15 cellular contexts compared by ENCODE assay signal in the genomic region with DNA sequence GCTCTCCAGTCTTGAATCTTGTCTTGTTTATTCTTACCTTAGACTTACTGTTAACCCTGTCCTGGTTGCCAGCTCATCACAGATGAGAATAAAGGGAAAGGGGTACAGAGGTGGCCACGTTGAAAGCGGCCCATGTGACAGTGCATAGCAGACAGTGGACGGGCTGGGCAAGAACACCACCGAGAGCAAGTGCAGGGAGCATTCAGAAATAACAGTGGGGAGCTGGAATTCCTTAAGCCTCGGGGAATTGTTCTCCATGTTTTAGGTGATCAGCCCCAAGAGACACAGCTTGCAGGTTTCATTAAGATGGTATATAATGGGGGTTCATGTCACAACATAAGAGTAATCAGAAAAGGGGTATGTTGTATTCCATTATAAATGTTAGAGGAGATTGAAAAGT.
"Had no signal": no experiment of that assay in that cellular context is flagged by ENCODE, and none has a peak within 500 bp of the region (broad histone marks: within the 10 kb centered on the region; RNA-seq: fewer than 3 reads in every experiment).

No MANE protein-coding gene starts in this region.

- DNase-seq: activated CD4-positive, alpha-beta T cell treated with anti-CD3 and anti-CD28 coated beads for 4 hours; activated CD8-positive, alpha-beta memory T cell treated with anti-CD3 and anti-CD28 coated beads, Interleukin-2, amount 50 U/mL, for 48 hours; activated CD8-positive, alpha-beta T cell treated with anti-CD3 and anti-CD28 coated beads for 36 hours; activated naive CD4-positive, alpha-beta T cell treated with Interleukin-2 at 50 U/mL for 16 hours; caudate nucleus; effector CD4-positive, alpha-beta T cell; foreskin melanocyte; head of caudate nucleus; SW 1271; transverse colon had no signal

- H3K27ac Mint-ChIP-seq: T-helper 2 cell treated with Interferon-gamma antibody and Interleukin-4, amounts not matched to agents 5 μg/mL and 100 μg/mL, for 36 hours had no signal

- H3K27me3 Mint-ChIP-seq: activated CD8-positive, alpha-beta T cell treated with anti-CD3 and anti-CD28 coated beads for 36 hours had no signal

- H3K4me3 Mint-ChIP-seq: activated CD8-positive, alpha-beta T cell treated with anti-CD3 and anti-CD28 coated beads for 36 hours; neural crest cell; T-helper 2 cell treated with Interferon-gamma antibody and Interleukin-4, amounts not matched to agents 5 μg/mL and 100 μg/mL, for 36 hours had no signal

- H2AFZ ChIP-seq: parathyroid adenoma had no signal

- ATAC-seq: activated CD8-positive, alpha-beta T cell treated with anti-CD3 and anti-CD28 coated beads for 36 hours had no signal

- H3K27ac ChIP-seq: coronary artery, parathyroid adenoma, skin epidermis, transverse colon had no signal

- H3K9me3 Mint-ChIP-seq: activated CD8-positive, alpha-beta T cell treated with anti-CD3 and anti-CD28 coated beads for 36 hours; neural crest cell; T-helper 2 cell treated with Interferon-gamma antibody and Interleukin-4, amounts not matched to agents 5 μg/mL and 100 μg/mL, for 36 hours had no signal

- H3K9ac ChIP-seq: parathyroid adenoma had no signal

- H3K9me3 ChIP-seq: transverse colon had no signal

- H3K36me3 ChIP-seq: transverse colon had no signal

- H3K27me3 ChIP-seq: transverse colon had no signal

- H3K4me3 ChIP-seq: coronary artery, skin epidermis, transverse colon had no signal
